ENCODE assay signal across 20 cellular contexts in the genomic region with DNA sequence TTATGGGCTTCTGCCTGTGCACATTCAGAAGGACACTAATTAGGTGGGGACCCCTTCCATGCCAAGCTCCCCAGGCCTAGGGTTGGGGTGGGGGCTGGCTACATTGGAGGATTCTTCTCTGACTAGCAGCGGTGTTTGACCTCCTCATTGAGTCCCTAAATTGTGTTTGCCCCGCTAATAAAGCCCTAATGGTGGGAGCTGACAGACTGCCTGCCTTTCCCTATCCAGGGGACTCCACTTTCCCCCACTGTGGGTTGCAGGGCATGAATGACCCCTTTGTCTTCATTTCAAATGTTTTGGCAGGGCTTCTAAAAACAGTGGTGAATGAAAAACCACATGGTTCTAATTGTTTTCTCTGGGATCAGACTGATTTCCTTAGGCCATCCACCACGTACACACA.
DNase-seq lines count a peak whose midpoint lies in the region; TF ChIP-seq lines count a peak whose summit lies in the region.
"Had no signal": no experiment of that assay in that cellular context is flagged by ENCODE, and none has a peak within 500 bp of the region (broad histone marks: within the 10 kb centered on the region; RNA-seq: fewer than 3 reads in every experiment).

No MANE protein-coding gene starts in this region.

- no peak overlapping the region for H3K4me3 ChIP-seq in astrocyte of the cerebellum (ENCODE audit: low read depth, low read length)
- H3K4me3 ChIP-seq: BLaER1 treated with 17β-estradiol and CSF1 and Interleukin-3, amounts not matched to agents 10 nM and 100 nM; GM23248; HAP-1; MG63; SJSA1 had no signal

- DNase-seq in M059J (ENCODE audit: low read depth) (peak; percentile 34), astrocyte of the cerebellum (ENCODE audit: low read depth) (peak; percentile 49), medulla oblongata (ENCODE audit: extremely low spot score) (peak; percentile 2), retina (peak; percentile 86), RPMI8226 (no peak), EL (no peak), NCI-H146 (lab: John Stamatoyannopoulos, UW) (no peak)
- DNase-seq: CD8-positive, alpha-beta T cell; DMS53; GM23248; IMR-90; MG63; NCI-H1048; NCI-H1436 treated with DMSO at 0.1 percent for 48 hours; NCI-H2081; NCI-H446 treated with DMSO at 0.1 percent for 48 hours; NCI-H82 had no signal

- no peak for TF ChIP-seq CTCF in astrocyte of the cerebellum (IDR thresholded peaks at IDR 0.05; ENCODE audit: low read depth, low read length, missing control alignments)

- in situ Hi-C loops in astrocyte of the cerebellum (cut with HindIII; ENCODE audit: low sequenced_read_pairs): no loop called here

Comparison
In these comparisons a context has a peak if more than half of its experiments do, and no peak if none do; other contexts are left out.
1. DNase-seq: peak in M059J (single experiment), astrocyte of the cerebellum (single experiment), medulla oblongata (single experiment) and retina (single experiment); none in RPMI8226 (single experiment), EL (single experiment) and NCI-H146 (single experiment).